ENCODE assay signal across 25 cellular contexts in the genomic region with DNA sequence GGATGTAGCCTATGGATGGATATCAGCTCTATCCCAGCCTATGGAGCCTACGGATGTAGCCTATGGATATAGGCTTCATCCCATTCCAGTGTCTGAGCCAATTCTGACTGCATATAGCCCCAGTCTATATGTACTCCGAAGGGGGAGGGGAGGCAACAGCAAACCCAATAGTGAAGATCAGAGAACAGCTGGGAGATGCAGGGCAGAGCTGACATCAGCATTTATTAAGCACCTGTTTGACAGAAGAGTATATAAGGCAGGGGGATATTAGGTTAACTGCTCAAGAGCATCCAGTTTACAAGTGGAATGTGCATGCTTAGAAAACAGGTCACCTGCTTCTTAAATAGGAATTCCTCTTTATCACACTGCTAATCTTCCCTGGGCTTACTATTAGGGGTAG.
"Had no signal": no experiment of that assay in that cellular context is flagged by ENCODE, and none has a peak within 500 bp of the region (broad histone marks: within the 10 kb centered on the region; RNA-seq: fewer than 3 reads in every experiment).

No MANE protein-coding gene starts in this region.

- H3K27ac ChIP-seq: PC-9, SK-N-MC had no signal

- H3K36me3 ChIP-seq: MG63 had no signal

- ATAC-seq: activated T-helper 17 cell treated with anti-CD3 and anti-CD28 coated beads, Interleukin-2, amount 50 U/mL, for 72 hours; T-cell had no signal

- H3K4me3 ChIP-seq: MG63, PC-9, SK-N-MC had no signal

- H2AFZ ChIP-seq: PC-9 had no signal

- H3K9me3 ChIP-seq: MG63 had no signal

- H3K4me2 ChIP-seq: PC-9 had no signal

- DNase-seq: activated B cell treated with CpG ODN at 0.5 μM for 24 hours; activated CD4-positive, alpha-beta memory T cell treated with anti-CD3 and anti-CD28 coated beads, Interleukin-2, amount 10 ng/mL, durations not matched to agents 7 days and 5 days; activated CD4-positive, alpha-beta T cell treated with anti-CD3 and anti-CD28 coated beads, Interleukin-2, amount 10 ng/mL, durations not matched to agents 7 days and 5 days; activated gamma-delta T cell; activated naive CD4-positive, alpha-beta T cell treated with anti-CD3 and anti-CD28 coated beads for 36 hours; activated T-cell treated with anti-CD3 and anti-CD28 coated beads for 4 hours; activated T-cell treated with anti-CD3 and anti-CD28 coated beads, Interleukin-2, amount 50 U/mL, for 48 hours; amygdala; MG63; NCI-H1105; NCI-H1436; NCI-H1694 treated with DMSO at 0.1 percent for 48 hours; NCI-H2029 treated with DMSO at 0.1 percent for 48 hours; NCI-H345; NCI-H510A; NCI-H69; PC-9; SIG-M5; T-cell; T-helper 2 cell; T1000 had no signal

- FAIRE-seq: astrocyte, TTC549 had no signal

- H3K27me3 ChIP-seq: MG63 had no signal
